21 cellular contexts compared by ENCODE assay signal in genomic region chr9:113369583-113370140, GRCh38. TPM values are rescaled to one million over a fixed set of nuclear protein-coding genes. Genes with fewer than 3 reads are reported as not detected.
DNase-seq lines count a peak whose midpoint lies in the region; ATAC-seq, FAIRE-seq and TF ChIP-seq lines count a peak whose summit lies in the region.
"Had no signal": no experiment of that assay in that cellular context is flagged by ENCODE, and none has a peak within 500 bp of the region (broad histone marks: within the 10 kb centered on the region; RNA-seq: fewer than 3 reads in every experiment).

No MANE protein-coding gene starts in this region.

- WGBS in K562 (ENCODE audit: insufficient coverage, low coverage, missing lambda C conversion rate), result 45% methylated on average over 19 of the region's 19 CpGs
- WGBS in right lobe of liver (ENCODE audit: insufficient coverage, low coverage, low lambda C conversion rate, missing lambda C conversion rate), result 46% methylated on average over 12 of the region's 19 CpGs

- CTCF ChIA-PET in K562 (lab: Yijun Ruan, JAX; ENCODE audit: low intra/inter-chr PET ratio), result no interaction called here

- peaks cover 21% of the 10 kb centered on the region for H3K36me3 ChIP-seq in K562 (ENCODE audit: control insufficient read depth, insufficient read depth, low read length)
- H3K36me3 ChIP-seq in right lobe of liver, result peaks cover 0 to 19% (median 8%) of the 10 kb centered on the region in 4 donors

- TF ChIP-seq POLR2A in K562 (conservative IDR thresholded peaks at IDR 0.05), result no peak
- TF ChIP-seq POLR2A in right lobe of liver (IDR thresholded peaks at IDR 0.05), result no peak
- TF ChIP-seq POLR2A in GM12891 (IDR thresholded peaks at IDR 0.05; ENCODE audit: low read depth, low read length), result no peak

- H3K4me2 ChIP-seq in K562 (ENCODE audit: insufficient read depth, low read length), result peak overlapping the region; percentile 35; the same call in 1 of the 2 replicates

- H2AFZ ChIP-seq in K562 (ENCODE audit: low read depth, low read length), result no peak overlapping the region

- H3K4me3 ChIP-seq in K562 (no peak overlapping the region), right lobe of liver (no peak overlapping the region)
- H3K4me3 ChIP-seq: HAP-1, MG63 had no signal

- FAIRE-seq in K562 (lab: Jason Lieb, UNC), result no peak
- no peak for FAIRE-seq in GM12891 (lab: Jason Lieb, UNC)

- H3K79me2 ChIP-seq in K562 (ENCODE audit: control insufficient read depth, insufficient read depth, low read length), result no peaks in the 10 kb centered on the region

- H3K27ac ChIP-seq in K562 (ENCODE audit: extremely low read depth, low read depth, low read length) (no peak overlapping the region), right lobe of liver (peak overlapping the region in 2 of 3 donors; percentile 24 to 38)

- H3K9me1 ChIP-seq in K562 (ENCODE audit: control insufficient read depth, insufficient read depth, low read length), result no peaks in the 10 kb centered on the region

- intact Hi-C loops in K562 (cut with micrococcal nuclease), result no loop called here
- intact Hi-C loops in right lobe of liver (cut with DNase I), result no loop called here
- intact Hi-C loops in posterior vena cava (cut with DNase I), result no loop called here

- H3K4me1 ChIP-seq in K562 (replicated peaks in 1 of 2; ENCODE audit: control insufficient read depth in 2 of 2, insufficient read depth in 2 of 2, low read length in 2 of 2) (peaks cover 22 to 23% of the 10 kb centered on the region in 2 experiments), right lobe of liver (peaks cover 0 to 36% (median 10%) of the 10 kb centered on the region in 4 donors)
- H3K4me1 ChIP-seq: HAP-1 had no signal

- H3K27me3 ChIP-seq in K562 (ENCODE audit: control insufficient read depth in 2 of 2, insufficient read depth in 2 of 2, low read length in 2 of 2), result no peaks in the 10 kb centered on the region
- H3K27me3 ChIP-seq in right lobe of liver, result no peaks in the 10 kb centered on the region
- H3K27me3 ChIP-seq: MG63 had no signal

- TF ChIP-seq RAD21 in K562 (CRISPR knock-in tag; conservative IDR thresholded peaks at IDR 0.05 in 1 of 2, IDR thresholded peaks at IDR 0.05 in 1 of 2), result no peak

- TF ChIP-seq EP300 in K562 (IDR thresholded peaks at IDR 0.05; ENCODE audit: low read length), result no peak

- no peak for ATAC-seq in K562
- ATAC-seq in right lobe of liver, result peak; percentile 88 to 92 (median 88)
- no peak for ATAC-seq in GM21528 (IDR thresholded peaks at IDR 0.05; ENCODE audit: low FRiP score, unreplicated experiment)

- H3K9me3 ChIP-seq in K562 (replicated peaks; ENCODE audit: control insufficient read depth, insufficient read depth, low read depth, low read length), result no peaks in the 10 kb centered on the region
- no peaks in the 10 kb centered on the region for H3K9me3 ChIP-seq in right lobe of liver
- H3K9me3 ChIP-seq: HAP-1, MG63 had no signal

- in situ Hi-C loops in K562 (cut with MboI), result no loop called here

- POLR2A ChIA-PET in K562 (lab: Yijun Ruan, JAX), result interaction anchor here (0.6 to 1.2 kb wide), 2 partner anchors 17 to 801 kb away, joined by 3 to 6 read pairs; no protein-coding TSS in a partner anchor

- no TSS peak for BruUV-seq in K562 (replicated peaks; lab: Mats Ljungman, UMichigan)

- DNase-seq in NCI-H2196 (lab: John Stamatoyannopoulos, UW; ENCODE audit: unreplicated experiment) (peak; percentile 56), NCI-H2196 treated with DMSO at 0.1 percent for 48 hours (lab: John Stamatoyannopoulos, UW; ENCODE audit: unreplicated experiment) (no peak), K562 (ENCODE audit: extremely low read depth in 1 of 4, low spot score in 3 of 4) (no peak), right lobe of liver (peak; percentile 79 to 95 (median 92)), posterior vena cava (ENCODE audit: low spot score) (peak; percentile 83), GM12891 (ENCODE audit: insufficient read length, low spot score) (no peak), C1 segment of cervical spinal cord (lab: John Stamatoyannopoulos, UW) (no peak)
- DNase-seq: AML-193, DMS79, Kasumi-1, MG63, NCI-H1092 treated with DMSO at 0.1 percent for 48 hours, NCI-H146, NCI-H2029 treated with DMSO at 0.1 percent for 48 hours, NCI-H2171, NCI-H510A, NCI-H774, SIG-M5 had no signal

- H4K20me1 ChIP-seq in K562 (replicated peaks; ENCODE audit: control insufficient read depth, insufficient read depth, low read length), result peaks cover 12% of the 10 kb centered on the region; the same call in 1 of the 2 replicates

- peak overlapping the region in 1 of 2 experiments; percentile 1; a peak in 1 of 4 replicates for H3K9ac ChIP-seq in K562 (ENCODE audit: insufficient read depth in 1 of 2, low read depth in 2 of 2, low read length in 2 of 2)

- no peak for TF ChIP-seq CTCF in K562 (IDR thresholded peaks at IDR 0.05 in 2 of 3, conservative IDR thresholded peaks at IDR 0.05 in 1 of 3; ENCODE audit: insufficient read depth in 2 of 3, low read depth in 1 of 3, low read length in 3 of 3)
- no peak for TF ChIP-seq CTCF in right lobe of liver (IDR thresholded peaks at IDR 0.05)

RNA-seq across cellular contexts. Expression of gene HDHD3, which starts 7.1 kb away (rescaled TPM):
- 7.1 and 22.9 TPM in 2 replicates for total RNA-seq in K562 (2011; cell fraction: chromatin; rRNA removed; ENCODE audit: low replicate concordance)
- total RNA-seq in K562 (2011; cell fraction: nucleolus; rRNA removed), result 30.4 and 30.7 TPM in 2 replicates
- total RNA-seq in K562 (2011; cell fraction: nucleoplasm; rRNA removed), result 16.3 and 16.9 TPM in 2 replicates
- total RNA-seq in K562 (2014; rRNA removed), result 13.8 and 20.4 TPM in 2 replicates
- 4.4 and 5.0 TPM in 2 replicates for total RNA-seq in K562 (2014; rRNA removed; fragmentation: Illumina TruSeq; extraction: Trizol)
- 12.5 and 14.4 TPM in 2 replicates for total RNA-seq in K562 (2015; rRNA removed; fragmentation: Illumina TruSeq; extraction: Trizol)
- total RNA-seq in K562 (2021), result 15.7 TPM in 2 replicates
- 10.7 and 10.9 TPM in 2 replicates for polyA plus RNA-seq in K562 (2011; rRNA removed)
- 12.8 and 21.8 TPM in 2 replicates for polyA plus RNA-seq in K562 (2011; cell fraction: cytosol; rRNA removed)
- polyA plus RNA-seq in K562 (2011; cell fraction: nucleus; rRNA removed), result 9.5 and 19.5 TPM in 2 replicates
- 14.3 and 24.3 TPM in 2 replicates for polyA plus RNA-seq in K562 (2012)
- 10.1 and 12.9 TPM in 2 replicates for polyA plus RNA-seq in K562 (2014; fragmentation: Illumina TruSeq; extraction: Trizol)
- 1 to 10 TPM; 1.1 to 2.0 TPM for polyA plus RNA-seq in K562 (2014; fragmentation: Nextera tagmentation; extraction: Ambion mirVana)
- polyA plus RNA-seq in K562 (2014; rRNA removed), result 19.1 and 22.7 TPM in 2 replicates
- polyA minus RNA-seq in K562 (2011; rRNA and poly(A)+ RNA removed), result 4.6 TPM in 2 replicates
- 4.9 and 5.7 TPM in 2 replicates for polyA minus RNA-seq in K562 (2011; cell fraction: cytosol; rRNA and poly(A)+ RNA removed)
- polyA minus RNA-seq in K562 (2011; cell fraction: nucleus; rRNA and poly(A)+ RNA removed), result 8.2 and 13.1 TPM in 2 replicates
- 10 to 100 TPM; 36.5 to 70.5 (median 67.1) TPM for total RNA-seq in right lobe of liver
- 10 to 100 TPM in 1 of 2 donors, 1 to 10 TPM in 1; 7.6 to 10.6 TPM for total RNA-seq in posterior vena cava
- polyA plus RNA-seq in GM12891 (2012; ENCODE audit: low read depth, missing spikeins), result 11.4 TPM

RNA-seq across cellular contexts. Expression of gene BSPRY, which starts 20.3 kb away (rescaled TPM):
- total RNA-seq in K562 (2011; cell fraction: chromatin; rRNA removed; ENCODE audit: low replicate concordance), result 0.25 and 0.56 TPM in 2 replicates
- 0.17 and 0.53 TPM in 2 replicates for total RNA-seq in K562 (2011; cell fraction: nucleolus; rRNA removed)
- 0.59 and 0.84 TPM in 2 replicates for total RNA-seq in K562 (2011; cell fraction: nucleoplasm; rRNA removed)
- total RNA-seq in K562 (2014; rRNA removed) (0.16 and 0.18 TPM in 2 replicates), K562 (2014; rRNA removed; fragmentation: Illumina TruSeq; extraction: Trizol) (0.18 and 0.22 TPM in 2 replicates), K562 (2015; rRNA removed; fragmentation: Illumina TruSeq; extraction: Trizol) (0.22 and 0.23 TPM in 2 replicates), K562 (2021) (0.16 and 0.45 TPM in 2 replicates), right lobe of liver (1 to 10 TPM in 2 of 6 experiments, under 1 TPM in 4; 0.24 to 1.4 (median 0.78) TPM), posterior vena cava (under 1 TPM; 0.14 to 0.28 TPM)
- polyA plus RNA-seq in K562 (2011; rRNA removed) (0.46 and 0.67 TPM in 2 replicates), K562 (2014; fragmentation: Illumina TruSeq; extraction: Trizol) (0.21 and 0.22 TPM in 2 replicates), K562 (2014; fragmentation: Nextera tagmentation; extraction: Ambion mirVana) (under 1 TPM; 0.07 TPM), K562 (2014; rRNA removed) (0.17 and 0.34 TPM in 2 replicates)
- 0.63 and 1.2 TPM in 2 replicates for polyA plus RNA-seq in K562 (2011; cell fraction: cytosol; rRNA removed)
- 0.51 and 0.95 TPM in 2 replicates for polyA plus RNA-seq in K562 (2011; cell fraction: nucleus; rRNA removed)
- polyA plus RNA-seq in K562 (2012), result 0.30 and 0.64 TPM in 2 replicates
- 0.30 and 0.88 TPM in 2 replicates for polyA minus RNA-seq in K562 (2011; rRNA and poly(A)+ RNA removed)
- polyA minus RNA-seq in K562 (2011; cell fraction: cytosol; rRNA and poly(A)+ RNA removed), result 0.55 TPM in 1 of 2 replicates, not detected in the other
- 0.27 and 0.33 TPM in 2 replicates for polyA minus RNA-seq in K562 (2011; cell fraction: nucleus; rRNA and poly(A)+ RNA removed)
- 2.5 TPM for polyA plus RNA-seq in GM12891 (2012; ENCODE audit: low read depth, missing spikeins)
- total RNA-seq: RPMI7951 had no signal

RNA-seq across cellular contexts. Expression of gene WDR31, which starts 29.6 kb away (rescaled TPM):
- 1.1 and 1.9 TPM in 2 replicates for total RNA-seq in K562 (2011; cell fraction: chromatin; rRNA removed; ENCODE audit: low replicate concordance)
- total RNA-seq in K562 (2011; cell fraction: nucleolus; rRNA removed), result 0.83 and 1.2 TPM in 2 replicates
- total RNA-seq in K562 (2011; cell fraction: nucleoplasm; rRNA removed), result 0.73 and 0.84 TPM in 2 replicates
- total RNA-seq in K562 (2014; rRNA removed) (0.64 and 0.78 TPM in 2 replicates), K562 (2014; rRNA removed; fragmentation: Illumina TruSeq; extraction: Trizol) (0.95 and 1.3 TPM in 2 replicates), K562 (2015; rRNA removed; fragmentation: Illumina TruSeq; extraction: Trizol) (0.80 and 1.0 TPM in 2 replicates), K562 (2021) (1.4 and 1.5 TPM in 2 replicates), right lobe of liver (1 to 10 TPM in 5 of 6 experiments, under 1 TPM in 1; 0.81 to 3.5 (median 1.7) TPM), posterior vena cava (1 to 10 TPM; 2.1 to 2.3 TPM)
- polyA plus RNA-seq in K562 (2011; rRNA removed) (1.3 and 1.8 TPM in 2 replicates), K562 (2014; fragmentation: Illumina TruSeq; extraction: Trizol) (1.2 and 1.3 TPM in 2 replicates), K562 (2014; fragmentation: Nextera tagmentation; extraction: Ambion mirVana) (under 1 TPM; 0.35 to 0.71 TPM), K562 (2014; rRNA removed) (0.66 and 1.5 TPM in 2 replicates)
- polyA plus RNA-seq in K562 (2011; cell fraction: cytosol; rRNA removed), result 0.64 and 1.2 TPM in 2 replicates
- polyA plus RNA-seq in K562 (2011; cell fraction: nucleus; rRNA removed), result 0.93 and 1.8 TPM in 2 replicates
- polyA plus RNA-seq in K562 (2012), result 1.6 and 4.2 TPM in 2 replicates
- 2.9 and 7.2 TPM in 2 replicates for polyA minus RNA-seq in K562 (2011; rRNA and poly(A)+ RNA removed)
- 1.0 and 2.5 TPM in 2 replicates for polyA minus RNA-seq in K562 (2011; cell fraction: cytosol; rRNA and poly(A)+ RNA removed)
- 0.54 and 0.67 TPM in 2 replicates for polyA minus RNA-seq in K562 (2011; cell fraction: nucleus; rRNA and poly(A)+ RNA removed)
- 0.98 TPM for polyA plus RNA-seq in GM12891 (2012; ENCODE audit: low read depth, missing spikeins)

RNA-seq across cellular contexts. Expression of gene ALAD, which starts 31.4 kb away (rescaled TPM):
- 27.4 and 37.9 TPM in 2 replicates for total RNA-seq in K562 (2011; cell fraction: chromatin; rRNA removed; ENCODE audit: low replicate concordance)
- 14.2 and 19.7 TPM in 2 replicates for total RNA-seq in K562 (2011; cell fraction: nucleolus; rRNA removed)
- total RNA-seq in K562 (2011; cell fraction: nucleoplasm; rRNA removed), result 22.7 and 30.5 TPM in 2 replicates
- total RNA-seq in K562 (2014; rRNA removed) (6.8 and 7.4 TPM in 2 replicates), K562 (2014; rRNA removed; fragmentation: Illumina TruSeq; extraction: Trizol) (5.6 and 6.5 TPM in 2 replicates), K562 (2015; rRNA removed; fragmentation: Illumina TruSeq; extraction: Trizol) (10.8 and 11.4 TPM in 2 replicates), K562 (2021) (10.8 and 11.4 TPM in 2 replicates), right lobe of liver (100 to 1,000 TPM in 2 of 6 experiments, 10 to 100 TPM in 4; 35.3 to 140 (median 73.6) TPM), posterior vena cava (10 to 100 TPM; 33.1 to 41.2 TPM)
- polyA plus RNA-seq in K562 (2011; rRNA removed) (6.1 and 7.4 TPM in 2 replicates), K562 (2014; fragmentation: Illumina TruSeq; extraction: Trizol) (12.7 and 12.8 TPM in 2 replicates), K562 (2014; fragmentation: Nextera tagmentation; extraction: Ambion mirVana) (1 to 10 TPM; 1.3 to 2.3 TPM), K562 (2014; rRNA removed) (9.8 and 10.5 TPM in 2 replicates)
- 4.6 and 4.7 TPM in 2 replicates for polyA plus RNA-seq in K562 (2011; cell fraction: cytosol; rRNA removed)
- 24.7 and 38.2 TPM in 2 replicates for polyA plus RNA-seq in K562 (2011; cell fraction: nucleus; rRNA removed)
- polyA plus RNA-seq in K562 (2012), result 17.4 and 28.3 TPM in 2 replicates
- 5.9 and 6.0 TPM in 2 replicates for polyA minus RNA-seq in K562 (2011; rRNA and poly(A)+ RNA removed)
- polyA minus RNA-seq in K562 (2011; cell fraction: cytosol; rRNA and poly(A)+ RNA removed), result 2.7 and 3.3 TPM in 2 replicates
- polyA minus RNA-seq in K562 (2011; cell fraction: nucleus; rRNA and poly(A)+ RNA removed), result 10.2 and 13.0 TPM in 2 replicates
- polyA plus RNA-seq in GM12891 (2012; ENCODE audit: low read depth, missing spikeins), result 15.0 TPM

RNA-seq across cellular contexts. Expression of gene POLE3, which starts 40.8 kb away (rescaled TPM):
- total RNA-seq in K562 (2011; cell fraction: chromatin; rRNA removed; ENCODE audit: low replicate concordance), result 30.9 and 38.3 TPM in 2 replicates
- total RNA-seq in K562 (2011; cell fraction: nucleolus; rRNA removed), result 28.6 and 39.2 TPM in 2 replicates
- 44.4 and 64.5 TPM in 2 replicates for total RNA-seq in K562 (2011; cell fraction: nucleoplasm; rRNA removed)
- 96.6 and 116 TPM in 2 replicates for total RNA-seq in K562 (2014; rRNA removed)
- total RNA-seq in K562 (2014; rRNA removed; fragmentation: Illumina TruSeq; extraction: Trizol), result 124 and 137 TPM in 2 replicates
- total RNA-seq in K562 (2015; rRNA removed; fragmentation: Illumina TruSeq; extraction: Trizol), result 148 and 155 TPM in 2 replicates
- total RNA-seq in K562 (2021), result 91.5 and 95.7 TPM in 2 replicates
- 116 and 163 TPM in 2 replicates for polyA plus RNA-seq in K562 (2011; rRNA removed)
- 85.5 and 134 TPM in 2 replicates for polyA plus RNA-seq in K562 (2011; cell fraction: cytosol; rRNA removed)
- polyA plus RNA-seq in K562 (2011; cell fraction: nucleus; rRNA removed), result 69.3 and 73.0 TPM in 2 replicates
- polyA plus RNA-seq in K562 (2012), result 75.7 and 93.0 TPM in 2 replicates
- 159 and 179 TPM in 2 replicates for polyA plus RNA-seq in K562 (2014; fragmentation: Illumina TruSeq; extraction: Trizol)
- 100 to 1,000 TPM in 1 of 2 experiments, 10 to 100 TPM in 1; 52.6 to 110 TPM for polyA plus RNA-seq in K562 (2014; fragmentation: Nextera tagmentation; extraction: Ambion mirVana)
- 102 and 115 TPM in 2 replicates for polyA plus RNA-seq in K562 (2014; rRNA removed)
- 78.4 and 89.9 TPM in 2 replicates for polyA minus RNA-seq in K562 (2011; rRNA and poly(A)+ RNA removed)
- 24.5 and 35.2 TPM in 2 replicates for polyA minus RNA-seq in K562 (2011; cell fraction: cytosol; rRNA and poly(A)+ RNA removed)
- 11.8 and 21.7 TPM in 2 replicates for polyA minus RNA-seq in K562 (2011; cell fraction: nucleus; rRNA and poly(A)+ RNA removed)
- total RNA-seq in right lobe of liver, result 10 to 100 TPM; 13.8 to 24.5 (median 16.6) TPM
- total RNA-seq in posterior vena cava, result 10 to 100 TPM; 24.3 to 25.4 TPM
- 48.7 TPM for polyA plus RNA-seq in GM12891 (2012; ENCODE audit: low read depth, missing spikeins)

Comparison
In these comparisons a context has a peak if more than half of its experiments do, and no peak if none do; other contexts are left out.
1. DNase-seq: peak in NCI-H2196 (single experiment), right lobe of liver (3 of 3) and posterior vena cava (single experiment); none in NCI-H2196 treated with DMSO at 0.1 percent for 48 hours (single experiment), K562 (0 of 4), GM12891 (single experiment) and C1 segment of cervical spinal cord (0 of 14).
2. ATAC-seq: peak in right lobe of liver (4 of 4); none in K562 (single experiment) and GM21528 (single experiment).